ENCODE assay signal across 7 cellular contexts in genomic region chr7:30938435-30939316, GRCh38. TPM values are rescaled to one million over a fixed set of nuclear protein-coding genes. Genes with fewer than 3 reads are reported as not detected.
DNase-seq lines count a peak whose midpoint lies in the region; ATAC-seq, FAIRE-seq and TF ChIP-seq lines count a peak whose summit lies in the region.

No MANE protein-coding gene starts in this region.

- H3K27me3 Mint-ChIP-seq in T-cell: peaks cover 30 to 33% of the 10 kb centered on the region in 2 donors

- CTCF ChIA-PET in T-cell (lab: Charles Lee): interaction anchor here in 1 of 2 donors (0.5 to 1.5 kb wide), 7 partner anchors 9 to 183 kb away, joined by 3 to 7 read pairs (median 5); no protein-coding TSS in a partner anchor

- no peak overlapping the region for H3K4me3 Mint-ChIP-seq in T-cell

- H3K9me3 Mint-ChIP-seq in T-cell: no peaks in the 10 kb centered on the region

- POLR2A ChIA-PET in T-cell (lab: Charles Lee): no interaction called here

- H3K4me3 ChIP-seq in iPS-11a (ENCODE audit: low read depth, low read length): peak overlapping the region; percentile 10

- no peak overlapping the region for H3K27ac Mint-ChIP-seq in T-cell

- DNase-seq in GM12891 (ENCODE audit: insufficient read length, low spot score) (peak; percentile 71), NCI-H1092 treated with DMSO at 0.1 percent for 48 hours (lab: John Stamatoyannopoulos, UW) (peak; percentile 85), T-cell (peak in 29 of 34 experiments; percentile 7 to 59 (median 35)), astrocyte of the hippocampus (ENCODE audit: low read depth, low spot score) (peak; percentile 88), smooth muscle cell of the brain vasculature (ENCODE audit: low read depth, low spot score) (peak; percentile 41)

- peak; percentile 96 for FAIRE-seq in GM12891 (lab: Jason Lieb, UNC)

- no peaks in the 10 kb centered on the region for H3K4me1 Mint-ChIP-seq in T-cell

- no peak for TF ChIP-seq POLR2A in GM12891 (IDR thresholded peaks at IDR 0.05; ENCODE audit: low read depth, low read length)

- no peaks in the 10 kb centered on the region for H3K36me3 Mint-ChIP-seq in T-cell

- ATAC-seq in HG02588 (IDR thresholded peaks at IDR 0.05; ENCODE audit: unreplicated experiment): peak; percentile 79
- ATAC-seq in T-cell (replicated peaks in 1 of 4): peak in 3 of 4 experiments; percentile 32 to 57 (median 52)

TF ChIP-seq in GM12891, 5 proteins besides CTCF, POLR2A, EP300 and RAD21:
- no peak for TF ChIP-seq TAF1 (IDR thresholded peaks at IDR 0.05; ENCODE audit: low read depth, low read length)
- no peak for TF ChIP-seq PAX5 (IDR thresholded peaks at IDR 0.05; ENCODE audit: insufficient read depth, low read length, severe bottlenecking)
- TF ChIP-seq SPI1 (IDR thresholded peaks at IDR 0.05; ENCODE audit: low read depth, low read length): no peak
- no peak for TF ChIP-seq POLR2AphosphoS5 (IDR thresholded peaks at IDR 0.05; ENCODE audit: low read depth, low read length)
- no peak for TF ChIP-seq POU2F2 (IDR thresholded peaks at IDR 0.05; ENCODE audit: low read depth, low read length)

RNA-seq across cellular contexts. Expression of gene GHRHR, which starts 25.1 kb away (rescaled TPM):
- polyA plus RNA-seq in GM12891 (2012; ENCODE audit: low read depth, missing spikeins): not detected
- total RNA-seq in T-cell: not detected

RNA-seq across cellular contexts. Expression of gene AQP1, which starts 27.0 kb away (rescaled TPM):
- polyA plus RNA-seq in GM12891 (2012; ENCODE audit: low read depth, missing spikeins): 0.09 TPM
- 1 to 10 TPM in 2 of 5 donors, under 1 TPM in 3; 0.13 to 1.9 (median 0.79) TPM for total RNA-seq in T-cell

Comparison
In these comparisons a context has a peak if more than half of its experiments do, and no peak if none do; other contexts are left out.
1. Peak in every context shown above with its lines: DNase-seq, ATAC-seq and H3K4me3 ChIP-seq.
2. DNase-seq: peak in every context shown above with its lines; median percentile 88 in astrocyte of the hippocampus; 85 in NCI-H1092 treated with DMSO at 0.1 percent for 48 hours; 71 in GM12891; 41 in smooth muscle cell of the brain vasculature; 35 in T-cell.